Comparison of ENCODE assay signal across 17 cellular contexts in genomic region chr20:62470003-62470402, GRCh38. TPM values are rescaled to one million over a fixed set of nuclear protein-coding genes. Genes with fewer than 3 reads are reported as not detected.
DNase-seq lines count a peak whose midpoint lies in the region; ATAC-seq and TF ChIP-seq lines count a peak whose summit lies in the region.
"Had no signal": no experiment of that assay in that cellular context is flagged by ENCODE, and none has a peak within 500 bp of the region (broad histone marks: within the 10 kb centered on the region; RNA-seq: fewer than 3 reads in every experiment).

No MANE protein-coding gene starts in this region.

- no peak overlapping the region for H3K4me2 ChIP-seq in neuronal stem cell (ENCODE audit: insufficient read depth, low read length, poor library complexity, severe bottlenecking)

- H2AFZ ChIP-seq in neuronal stem cell (ENCODE audit: low read length), result no peak overlapping the region

- peaks cover 41% of the 10 kb centered on the region for H3K4me1 ChIP-seq in NT2/D1 (ENCODE audit: insufficient read depth, insufficient read length)
- peaks cover 0 to 6% of the 10 kb centered on the region in 2 donors for H3K4me1 ChIP-seq in neuronal stem cell (ENCODE audit: control insufficient read depth in 2 of 2, insufficient read depth in 1 of 2, low read depth in 1 of 2, low read length in 2 of 2)
- H3K4me1 ChIP-seq in uterus, result no peaks in the 10 kb centered on the region
- H3K4me1 ChIP-seq: BE2C had no signal

- H2BK120ac ChIP-seq in neuronal stem cell (ENCODE audit: low read depth, low read length), result no peak overlapping the region

- H2AK5ac ChIP-seq in neuronal stem cell (ENCODE audit: low read depth, low read length), result peak overlapping the region; percentile 83

- H2BK15ac ChIP-seq in neuronal stem cell (ENCODE audit: low read length), result peak overlapping the region; percentile 79

- H3K27me3 ChIP-seq in NT2/D1 (ENCODE audit: insufficient read depth, insufficient read length), result peaks cover 8% of the 10 kb centered on the region
- H3K27me3 ChIP-seq in neuronal stem cell (ENCODE audit: control insufficient read depth in 3 of 3, insufficient read depth in 3 of 3, low read depth in 1 of 3, low read length in 3 of 3), result peaks cover 5 to 90% (median 32%) of the 10 kb centered on the region in 3 experiments
- H3K27me3 ChIP-seq in uterus, result no peaks in the 10 kb centered on the region

- no peak overlapping the region for H4K91ac ChIP-seq in neuronal stem cell (ENCODE audit: low read depth, low read length, poor library complexity)

- H3K18ac ChIP-seq in neuronal stem cell (ENCODE audit: low read length), result peak overlapping the region; percentile 88

- no peak overlapping the region for H2BK12ac ChIP-seq in neuronal stem cell (ENCODE audit: low read length)

- peak overlapping the region; percentile 20 for H2BK5ac ChIP-seq in neuronal stem cell (ENCODE audit: low read length)

- TF ChIP-seq CTCF in uterus (IDR thresholded peaks at IDR 0.05), result no peak

- H3K9ac ChIP-seq in NT2/D1 (ENCODE audit: insufficient read length, low read depth) (peak overlapping the region; percentile 52), neuronal stem cell (ENCODE audit: low read depth, low read length, poor library complexity) (peak overlapping the region; percentile 44)

- no CpG with 5 or more reads among the region's 18 CpGs for WGBS in neuronal stem cell (ENCODE audit: extremely low coverage in 2 of 2, insufficient read length in 2 of 2, insufficient replicate concordance in 1 of 2), 2 donors

- no peak for DNase-seq in NT2/D1 (ENCODE audit: low read depth, low spot score)
- DNase-seq in left kidney (ENCODE audit: low read depth, low spot score), result peak; percentile 71
- DNase-seq in neuronal stem cell (ENCODE audit: low spot score), result no peak
- peak; percentile 74 to 81 for DNase-seq in uterus
- DNase-seq in islet precursor cell, result no peak
- DNase-seq in C1 segment of cervical spinal cord (lab: John Stamatoyannopoulos, UW), result no peak
- DNase-seq: BE2C; Caco-2; CD8-positive, alpha-beta memory T cell; DND-41; GF-D8; H9 had no signal

- no peaks in the 10 kb centered on the region for H3K9me3 ChIP-seq in NT2/D1 (ENCODE audit: insufficient read depth, low read length)
- H3K9me3 ChIP-seq in neuronal stem cell (replicated peaks in 1 of 2; ENCODE audit: control insufficient read depth in 2 of 2, insufficient read depth in 1 of 2, low read depth in 1 of 2, low read length in 2 of 2), result no peaks in the 10 kb centered on the region
- no peaks in the 10 kb centered on the region for H3K9me3 ChIP-seq in uterus
- H3K9me3 ChIP-seq: BE2C, Caco-2 had no signal

- H3K4me3 ChIP-seq in NT2/D1 (ENCODE audit: insufficient read length, low read depth) (no peak overlapping the region), neuronal stem cell (ENCODE audit: low read length in 2 of 2) (peak overlapping the region in 1 of 2 donors; percentile 14), uterus (no peak overlapping the region)

- H3K27ac ChIP-seq in neuronal stem cell (replicated peaks; ENCODE audit: low read length) (no peak overlapping the region), uterus (peak overlapping the region; percentile 20 to 68)

- no peak for ATAC-seq in GM21529 (IDR thresholded peaks at IDR 0.05; ENCODE audit: unreplicated experiment)

- peak overlapping the region; percentile 65 for H3K23ac ChIP-seq in neuronal stem cell (ENCODE audit: low read depth, low read length, poor library complexity)

- no peak overlapping the region for H4K8ac ChIP-seq in neuronal stem cell (ENCODE audit: low read depth, low read length)

- intact Hi-C loops in uterus (cut with DNase I; ENCODE audit: low total_unique reads), result no loop called here

- H3K4ac ChIP-seq in neuronal stem cell (ENCODE audit: low read length), result no peak overlapping the region

- no peak for TF ChIP-seq POLR2A in uterus (IDR thresholded peaks at IDR 0.05)

- no peak overlapping the region for H3K14ac ChIP-seq in neuronal stem cell (ENCODE audit: low read length)

- no peaks in the 10 kb centered on the region for H3K79me1 ChIP-seq in neuronal stem cell (ENCODE audit: low read depth, low read length)

- no peaks in the 10 kb centered on the region for H3K36me3 ChIP-seq in NT2/D1 (ENCODE audit: insufficient read depth, insufficient read length, low read length)
- no peaks in the 10 kb centered on the region for H3K36me3 ChIP-seq in neuronal stem cell (replicated peaks in 1 of 2; ENCODE audit: control insufficient read depth in 2 of 2, insufficient read depth in 2 of 2, low read length in 2 of 2)
- no peaks in the 10 kb centered on the region for H3K36me3 ChIP-seq in uterus
- H3K36me3 ChIP-seq: BE2C had no signal

RNA-seq across cellular contexts. Expression of gene GATA5, which starts 5.8 kb away (rescaled TPM):
- polyA plus RNA-seq in neuronal stem cell (2013, experiment 1 of 2), result 0.08 TPM
- polyA plus RNA-seq in neuronal stem cell (2013, experiment 2 of 2), result 0.11 TPM
- total RNA-seq in uterus, result 10 to 100 TPM in 1 of 4 donors, 1 to 10 TPM in 1, under 1 TPM in 1, not detected in 1; 0.26 to 17.8 (median 3.5) TPM
- total RNA-seq: CD8-positive, alpha-beta memory T cell; HT1080 had no signal
- polyA plus RNA-seq: AG04450; CD14-positive monocyte; CD8-positive, alpha-beta memory T cell; IgD-negative memory B cell had no signal

RNA-seq across cellular contexts. Expression of gene RBBP8NL, which starts 42.7 kb away (rescaled TPM):
- not detected for polyA plus RNA-seq in neuronal stem cell (2013, experiment 1 of 2)
- not detected for polyA plus RNA-seq in neuronal stem cell (2013, experiment 2 of 2)
- total RNA-seq in uterus, result under 1 TPM in 1 of 4 donors, not detected in 3; 0.35 TPM
- total RNA-seq: CD8-positive, alpha-beta memory T cell; HT1080 had no signal
- polyA plus RNA-seq: AG04450; CD14-positive monocyte; CD8-positive, alpha-beta memory T cell; IgD-negative memory B cell had no signal

Comparison
In these comparisons a context has a peak if more than half of its experiments do, and no peak if none do; other contexts are left out.
1. DNase-seq: peak in left kidney (single experiment) and uterus (2 of 2); none in NT2/D1 (single experiment), neuronal stem cell (single experiment), islet precursor cell (single experiment) and C1 segment of cervical spinal cord (0 of 14).